Comparison of ENCODE assay signal across 1 cellular context in the genomic region with DNA sequence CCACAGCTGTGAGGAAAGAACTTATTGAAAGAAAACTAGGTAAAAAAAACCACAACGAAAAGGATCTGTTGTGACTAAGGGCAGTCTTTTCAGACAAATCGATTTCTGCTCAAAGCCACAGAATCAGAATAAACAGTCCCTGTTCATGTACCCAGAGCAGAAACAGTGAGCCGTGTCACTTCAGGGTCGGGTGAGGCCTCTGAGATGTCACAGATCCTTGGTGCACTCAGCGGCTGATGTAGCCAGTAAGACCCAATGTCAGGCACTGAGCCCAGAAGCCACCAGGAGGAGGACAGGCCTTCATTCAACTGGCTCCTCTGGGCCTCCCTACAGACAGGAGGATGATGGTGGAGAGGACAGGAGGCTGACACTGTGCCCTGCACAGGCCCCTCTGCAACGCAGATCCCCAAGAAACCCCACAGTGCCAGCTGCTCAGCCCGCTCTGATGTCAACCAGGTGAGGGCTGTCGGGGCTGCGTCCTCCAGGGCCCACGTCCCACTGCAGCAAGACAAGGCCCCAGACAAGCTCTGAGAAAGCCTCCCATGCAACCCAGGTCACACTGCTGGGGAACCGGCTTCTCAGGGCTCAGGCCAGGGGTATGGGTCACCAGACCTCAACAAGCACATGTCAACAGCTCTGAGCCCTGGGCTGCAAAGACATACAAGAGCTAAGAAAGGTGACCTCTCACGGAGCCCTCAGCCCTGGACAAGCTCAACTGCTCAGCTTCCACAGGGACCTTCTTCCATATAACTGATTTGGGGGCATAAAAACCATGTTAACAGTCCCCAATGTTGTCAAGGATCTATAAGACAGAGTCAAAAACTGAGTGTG.
TF ChIP-seq lines count a peak whose summit lies in the region.

No MANE protein-coding gene starts in this region.

TF ChIP-seq in GM23338, 12 proteins besides CTCF, POLR2A, EP300 and RAD21 (continued from another document):
- TF ChIP-seq STAT1 (IDR thresholded peaks at IDR 0.05; ENCODE audit: unreplicated experiment) (no peak), NANOG (IDR thresholded peaks at IDR 0.05; ENCODE audit: borderline replicate concordance) (no peak)
